ENCODE assay signal across 8 cellular contexts in genomic region chr11:116788534-116788933, GRCh38. TPM values are rescaled to one million over a fixed set of nuclear protein-coding genes. Genes with fewer than 3 reads are reported as not detected.
A peak's percentile ranks its signal among the peaks of the same experiment; 100 is the strongest.
DNase-seq lines count a peak whose midpoint lies in the region; ATAC-seq and TF ChIP-seq lines count a peak whose summit lies in the region.

No MANE protein-coding gene starts in this region.

- H2AK5ac ChIP-seq in neuronal stem cell (ENCODE audit: low read depth, low read length), result peak overlapping the region; percentile 57

- DNase-seq in neuronal stem cell (ENCODE audit: low spot score) (no peak), GM03348 (ENCODE audit: low spot score) (no peak), NCI-H146 treated with DMSO at 0.1 percent for 48 hours (lab: John Stamatoyannopoulos, UW; ENCODE audit: unreplicated experiment) (no peak), amniotic stem cell (lab: John Stamatoyannopoulos, UW) (no peak)

- peak overlapping the region; percentile 89 for H3K4me3 ChIP-seq in OCI-LY1 (ENCODE audit: low read depth, low read length, poor library complexity, severe bottlenecking)
- peak overlapping the region; percentile 76 for H3K4me3 ChIP-seq in endocrine pancreas (ENCODE audit: control insufficient read depth, insufficient read depth, low read length)
- H3K4me3 ChIP-seq in neuronal stem cell (ENCODE audit: low read length in 2 of 2), result peak overlapping the region; percentile 58 to 90

- ATAC-seq in HG02885 (IDR thresholded peaks at IDR 0.05; ENCODE audit: poor library complexity, unreplicated experiment), result no peak

- TF ChIP-seq CTCF in C4-2B (conservative IDR thresholded peaks at IDR 0.05) (no peak), OCI-LY1 (IDR thresholded peaks at IDR 0.05; ENCODE audit: low read length) (no peak)

- H4K91ac ChIP-seq in neuronal stem cell (ENCODE audit: low read depth, low read length, poor library complexity), result no peak overlapping the region

- H2BK12ac ChIP-seq in neuronal stem cell (ENCODE audit: low read length), result no peak overlapping the region

- H2BK5ac ChIP-seq in neuronal stem cell (ENCODE audit: low read length), result no peak overlapping the region

- H3K27ac ChIP-seq in C4-2B (peak overlapping the region; percentile 78), OCI-LY1 (ENCODE audit: low read depth, low read length, poor library complexity, severe bottlenecking) (no peak overlapping the region), neuronal stem cell (replicated peaks; ENCODE audit: low read length) (no peak overlapping the region)

- H3F3A ChIP-seq in OCI-LY1 (ENCODE audit: insufficient read depth, low read length), result no peaks in the 10 kb centered on the region

- no peaks in the 10 kb centered on the region for H3K9me3 ChIP-seq in OCI-LY1 (ENCODE audit: low read length)
- H3K9me3 ChIP-seq in endocrine pancreas (ENCODE audit: control insufficient read depth, low read length), result no peaks in the 10 kb centered on the region
- H3K9me3 ChIP-seq in neuronal stem cell (replicated peaks in 1 of 2; ENCODE audit: control insufficient read depth in 2 of 2, insufficient read depth in 1 of 2, low read depth in 1 of 2, low read length in 2 of 2), result no peaks in the 10 kb centered on the region

- peaks cover 10% of the 10 kb centered on the region; the same call in 1 of the 2 replicates for H3K79me2 ChIP-seq in OCI-LY1 (ENCODE audit: insufficient read depth, low read length)

- no CpG with 5 or more reads among the region's 4 CpGs for WGBS in neuronal stem cell (ENCODE audit: extremely low coverage in 2 of 2, insufficient read length in 2 of 2, insufficient replicate concordance in 1 of 2), 2 donors

- H2BK15ac ChIP-seq in neuronal stem cell (ENCODE audit: low read length), result no peak overlapping the region

- H4K8ac ChIP-seq in neuronal stem cell (ENCODE audit: low read depth, low read length), result no peak overlapping the region

- no peak overlapping the region for H2AFZ ChIP-seq in OCI-LY1 (ENCODE audit: low read length)
- H2AFZ ChIP-seq in neuronal stem cell (ENCODE audit: low read length), result peak overlapping the region; percentile 86

- H3K4me1 ChIP-seq in OCI-LY1 (ENCODE audit: insufficient read depth, low read length, severe bottlenecking) (peaks cover 28% of the 10 kb centered on the region), endocrine pancreas (ENCODE audit: control insufficient read depth, insufficient read depth, low read length) (peaks cover 4% of the 10 kb centered on the region), neuronal stem cell (ENCODE audit: control insufficient read depth in 2 of 2, insufficient read depth in 1 of 2, low read depth in 1 of 2, low read length in 2 of 2) (peaks cover 8 to 17% of the 10 kb centered on the region in 2 donors)

- H2BK120ac ChIP-seq in neuronal stem cell (ENCODE audit: low read depth, low read length), result no peak overlapping the region

- peaks cover 32% of the 10 kb centered on the region for H3K36me3 ChIP-seq in OCI-LY1 (ENCODE audit: insufficient read depth, low read length)
- H3K36me3 ChIP-seq in endocrine pancreas (ENCODE audit: control insufficient read depth, insufficient read depth, low read length), result peaks cover 7% of the 10 kb centered on the region
- peaks cover 19 to 36% of the 10 kb centered on the region in 2 donors for H3K36me3 ChIP-seq in neuronal stem cell (replicated peaks in 1 of 2; ENCODE audit: control insufficient read depth in 2 of 2, insufficient read depth in 2 of 2, low read length in 2 of 2)

- H3K4ac ChIP-seq in neuronal stem cell (ENCODE audit: low read length), result no peak overlapping the region

- no peak overlapping the region for H3K23ac ChIP-seq in neuronal stem cell (ENCODE audit: low read depth, low read length, poor library complexity)

- no peak overlapping the region for H3K18ac ChIP-seq in neuronal stem cell (ENCODE audit: low read length)

- no peaks in the 10 kb centered on the region for H3K79me1 ChIP-seq in neuronal stem cell (ENCODE audit: low read depth, low read length)

- H3K14ac ChIP-seq in neuronal stem cell (ENCODE audit: low read length), result no peak overlapping the region

- no peaks in the 10 kb centered on the region for H3K9me2 ChIP-seq in OCI-LY1 (ENCODE audit: low read depth, low read length)

- H3K9ac ChIP-seq in OCI-LY1 (ENCODE audit: low read length), result peak overlapping the region; percentile 84
- peak overlapping the region; percentile 79 for H3K9ac ChIP-seq in endocrine pancreas (ENCODE audit: control insufficient read depth, insufficient read depth, low read length)
- no peak overlapping the region for H3K9ac ChIP-seq in neuronal stem cell (ENCODE audit: low read depth, low read length, poor library complexity)

- peak overlapping the region; percentile 98 for H3K4me2 ChIP-seq in OCI-LY1 (ENCODE audit: low read length)
- peak overlapping the region; percentile 91 for H3K4me2 ChIP-seq in neuronal stem cell (ENCODE audit: insufficient read depth, low read length, poor library complexity, severe bottlenecking)

- no peaks in the 10 kb centered on the region for H4K20me1 ChIP-seq in OCI-LY1 (ENCODE audit: insufficient read depth, low read length)

- no peaks in the 10 kb centered on the region for H3K27me3 ChIP-seq in OCI-LY1 (ENCODE audit: insufficient read depth, low read length)
- H3K27me3 ChIP-seq in endocrine pancreas (ENCODE audit: control insufficient read depth, insufficient read depth, low read length), result no peaks in the 10 kb centered on the region
- H3K27me3 ChIP-seq in neuronal stem cell (ENCODE audit: control insufficient read depth in 3 of 3, insufficient read depth in 3 of 3, low read depth in 1 of 3, low read length in 3 of 3), result peaks cover 0 to 12% (median 3%) of the 10 kb centered on the region in 3 experiments

RNA-seq across cellular contexts. Expression of gene ZPR1, which starts 0.7 kb away (rescaled TPM):
- 20.9 TPM for polyA plus RNA-seq in neuronal stem cell (2013, experiment 1 of 2)
- 21.9 TPM for polyA plus RNA-seq in neuronal stem cell (2013, experiment 2 of 2)

RNA-seq across cellular contexts. Expression of gene APOA5, which starts 3.1 kb away (rescaled TPM):
- 0.03 TPM for polyA plus RNA-seq in neuronal stem cell (2013, experiment 1 of 2)
- not detected for polyA plus RNA-seq in neuronal stem cell (2013, experiment 2 of 2)

RNA-seq across cellular contexts. Expression of gene BUD13, which starts 15.7 kb away (rescaled TPM):
- polyA plus RNA-seq in neuronal stem cell (2013, experiment 1 of 2), result 31.8 TPM
- polyA plus RNA-seq in neuronal stem cell (2013, experiment 2 of 2), result 31.6 TPM

RNA-seq across cellular contexts. Expression of gene APOA4, which starts 34.6 kb away (rescaled TPM):
- not detected for polyA plus RNA-seq in neuronal stem cell (2013, experiment 1 of 2)
- polyA plus RNA-seq in neuronal stem cell (2013, experiment 2 of 2), result not detected

RNA-seq across cellular contexts. Expression of gene APOC3, which starts 41.2 kb away (rescaled TPM):
- polyA plus RNA-seq in neuronal stem cell (2013, experiment 1 of 2), result not detected
- polyA plus RNA-seq in neuronal stem cell (2013, experiment 2 of 2), result not detected
